8 cellular contexts compared by ENCODE assay signal in genomic region chr13:26011996-26012688, GRCh38. TPM values are rescaled to one million over a fixed set of nuclear protein-coding genes. Genes with fewer than 3 reads are reported as not detected.
DNase-seq lines count a peak whose midpoint lies in the region; ATAC-seq and TF ChIP-seq lines count a peak whose summit lies in the region.

No MANE protein-coding gene starts in this region.

- peak; percentile 84 to 91 for ATAC-seq in activated T-cell treated with anti-CD3 and anti-CD28 coated beads, Interleukin-2, amount 50 U/mL, for 4 hours
- ATAC-seq in HG02642 (IDR thresholded peaks at IDR 0.05; ENCODE audit: poor library complexity, unreplicated experiment) (no peak), GM19035 (IDR thresholded peaks at IDR 0.05; ENCODE audit: unreplicated experiment) (no peak)

- TF ChIP-seq POLR2A in uterus (IDR thresholded peaks at IDR 0.05), result no peak

- H3K9me3 ChIP-seq in right atrium auricular region (no peaks in the 10 kb centered on the region), uterus (no peaks in the 10 kb centered on the region), PC-9 (ENCODE audit: insufficient read depth, low read depth) (no peaks in the 10 kb centered on the region)

- H3K4me1 Mint-ChIP-seq in activated T-cell treated with anti-CD3 and anti-CD28 coated beads, Interleukin-2, amount 50 U/mL, for 4 hours (ENCODE audit: low read depth), result peaks cover 1% of the 10 kb centered on the region

- intact Hi-C loops in uterus (cut with DNase I; ENCODE audit: low total_unique reads) (no loop called here), PC-9 (cut with micrococcal nuclease; ENCODE audit: unreplicated experiment) (no loop called here)

- no peaks in the 10 kb centered on the region for H3K9me3 Mint-ChIP-seq in activated T-cell treated with anti-CD3 and anti-CD28 coated beads, Interleukin-2, amount 50 U/mL, for 4 hours

- H3K27ac ChIP-seq in right atrium auricular region (no peak overlapping the region), uterus (no peak overlapping the region), PC-9 (no peak overlapping the region)

- H3K27me3 ChIP-seq in right atrium auricular region (no peaks in the 10 kb centered on the region), uterus (no peaks in the 10 kb centered on the region), PC-9 (ENCODE audit: insufficient read depth, low read depth) (peaks cover 67% of the 10 kb centered on the region)

- no peaks in the 10 kb centered on the region for H4K20me1 ChIP-seq in PC-9 (ENCODE audit: insufficient read depth)

- no peaks in the 10 kb centered on the region for H3K79me2 ChIP-seq in PC-9 (ENCODE audit: low read depth)

- no TSS peak for BruUV-seq in PC-9 (replicated peaks; lab: Mats Ljungman, UMichigan)

- H3K36me3 Mint-ChIP-seq in activated T-cell treated with anti-CD3 and anti-CD28 coated beads, Interleukin-2, amount 50 U/mL, for 4 hours (ENCODE audit: insufficient read depth), result no peaks in the 10 kb centered on the region

- H3F3A ChIP-seq in PC-9 (ENCODE audit: insufficient read depth, low read depth), result no peaks in the 10 kb centered on the region

- TF ChIP-seq CTCF in GM10248 (IDR thresholded peaks at IDR 0.05; ENCODE audit: control extremely low read depth, extremely low read depth, low read depth, missing control alignments) (no peak), right atrium auricular region (IDR thresholded peaks at IDR 0.05) (no peak), uterus (IDR thresholded peaks at IDR 0.05) (no peak), PC-9 (conservative IDR thresholded peaks at IDR 0.05) (no peak)

- no peaks in the 10 kb centered on the region; the same call in 1 of the 2 replicates for H3K9me2 ChIP-seq in PC-9 (ENCODE audit: insufficient read depth)

- no peak overlapping the region for H3K4me2 ChIP-seq in PC-9

- POLR2A ChIA-PET in GM10248 (lab: Yijun Ruan, JAX) (no interaction called here), PC-9 (lab: Charles Lee; ENCODE audit: unreplicated experiment) (no interaction called here)

- DNase-seq in GM10248 (ENCODE audit: extremely low spot score), result peak; percentile 14
- peak; percentile 60 for DNase-seq in activated T-cell treated with anti-CD3 and anti-CD28 coated beads, Interleukin-2, amount 50 U/mL, for 4 hours
- no peak for DNase-seq in right atrium auricular region (ENCODE audit: low spot score)
- DNase-seq in stimulated activated CD4-positive, alpha-beta T cell treated with anti-CD3 and anti-CD28 coated beads, TNF-alpha, amount 100 ng/mL, for 24 hours (ENCODE audit: low read depth in 3 of 3), result peak; percentile 13 to 38 (median 24)
- DNase-seq in uterus, result no peak
- no peak for DNase-seq in PC-9

- peak overlapping the region; percentile 76 for H3K4me3 Mint-ChIP-seq in activated T-cell treated with anti-CD3 and anti-CD28 coated beads, Interleukin-2, amount 50 U/mL, for 4 hours

- H3K4me1 ChIP-seq in right atrium auricular region (peaks cover 0 to 8% of the 10 kb centered on the region in 2 donors), uterus (no peaks in the 10 kb centered on the region), PC-9 (replicated peaks; ENCODE audit: insufficient read depth) (no peaks in the 10 kb centered on the region)

- no peaks in the 10 kb centered on the region for H3K27me3 Mint-ChIP-seq in activated T-cell treated with anti-CD3 and anti-CD28 coated beads, Interleukin-2, amount 50 U/mL, for 4 hours (ENCODE audit: low read depth)

- H3K4me3 ChIP-seq in right atrium auricular region (peak overlapping the region; percentile 14 to 39), uterus (no peak overlapping the region), PC-9 (no peak overlapping the region)

- H3K36me3 ChIP-seq in right atrium auricular region (no peaks in the 10 kb centered on the region), uterus (no peaks in the 10 kb centered on the region), PC-9 (ENCODE audit: low read depth) (no peaks in the 10 kb centered on the region)

- CTCF ChIA-PET in GM10248 (lab: Yijun Ruan, JAX), result no interaction called here
- CTCF ChIA-PET in PC-9 (lab: Charles Lee), result no interaction called here

- H2AFZ ChIP-seq in PC-9, result no peak overlapping the region

RNA-seq across cellular contexts. Expression of gene SHISA2, which starts 39.7 kb away (rescaled TPM):
- total RNA-seq in activated T-cell treated with anti-CD3 and anti-CD28 coated beads, Interleukin-2, amount 50 U/mL, for 4 hours, result under 1 TPM; 0.15 to 0.79 (median 0.45) TPM
- total RNA-seq in right atrium auricular region (not detected), uterus (1 to 10 TPM in 1 of 4 donors, under 1 TPM in 2, not detected in 1; 0.24 to 6.0 (median 0.29) TPM), PC-9 (2021) (not detected in 2 replicates)

Comparison
In these comparisons a context has a peak if more than half of its experiments do, and no peak if none do; other contexts are left out.
1. DNase-seq: peak in GM10248 (single experiment), activated T-cell treated with anti-CD3 and anti-CD28 coated beads, Interleukin-2, amount 50 U/mL, for 4 hours (single experiment) and stimulated activated CD4-positive, alpha-beta T cell treated with anti-CD3 and anti-CD28 coated beads, TNF-alpha, amount 100 ng/mL, for 24 hours (3 of 3); none in right atrium auricular region (single experiment), uterus (0 of 2) and PC-9 (0 of 2).
2. ATAC-seq: peak in activated T-cell treated with anti-CD3 and anti-CD28 coated beads, Interleukin-2, amount 50 U/mL, for 4 hours (2 of 2); none in HG02642 (single experiment) and GM19035 (single experiment).
3. H3K4me3 ChIP-seq: peak in right atrium auricular region (2 of 2); none in uterus (0 of 2) and PC-9 (single experiment).